22 cellular contexts compared by ENCODE assay signal in the genomic region with DNA sequence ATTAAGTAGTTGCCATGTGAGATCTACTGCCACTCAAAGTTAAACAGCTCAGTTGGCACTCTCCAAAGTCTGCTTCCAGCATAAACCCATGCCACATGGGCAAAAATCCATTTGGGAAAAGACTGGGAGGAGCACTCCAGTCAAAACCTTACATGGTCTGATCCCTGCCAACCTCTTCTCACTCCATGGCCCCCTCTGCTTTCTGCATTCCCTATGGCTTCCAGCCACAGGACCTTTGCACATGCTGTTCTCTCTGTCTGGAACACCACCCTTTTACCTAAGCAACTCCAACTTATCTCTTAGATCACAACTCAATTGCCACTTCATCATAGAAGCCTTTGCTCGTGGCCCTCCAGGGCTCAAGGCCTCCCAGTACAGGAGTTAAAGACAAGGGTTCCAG.
"Had no signal": no experiment of that assay in that cellular context is flagged by ENCODE, and none has a peak within 500 bp of the region (broad histone marks: within the 10 kb centered on the region; RNA-seq: fewer than 3 reads in every experiment).

No MANE protein-coding gene starts in this region.

- H3K27me3 ChIP-seq: MG63, SJSA1 had no signal

- ATAC-seq: Panc1 had no signal

- H3K27ac ChIP-seq: HL-60, RWPE1, SJSA1 had no signal

- H3K4me3 ChIP-seq: MG63, SJSA1, SK-N-MC had no signal

- H3K9me3 ChIP-seq: MG63, SJSA1 had no signal

- DNase-seq: KBM-7, MG63, NCI-H1092, NCI-H1105 treated with DMSO at 0.1 percent for 48 hours, NCI-H1417 treated with DMSO at 0.1 percent for 48 hours, NCI-H146, NCI-H1694 treated with DMSO at 0.1 percent for 48 hours, NCI-H1930, NCI-H2081 treated with DMSO at 0.1 percent for 48 hours, NCI-H2171, NCI-H226, NCI-H446, NCI-H510A, NCI-H524 treated with DMSO at 0.1 percent for 48 hours, NCI-H69, NCI-H774, SIG-M5 had no signal

- H3K36me3 ChIP-seq: MG63, SJSA1 had no signal
